Comparison of ENCODE assay signal across 11 cellular contexts in genomic region chr1:113370868-113371267, GRCh38.
"Had no signal": no experiment of that assay in that cellular context is flagged by ENCODE, and none has a peak within 500 bp of the region (broad histone marks: within the 10 kb centered on the region; RNA-seq: fewer than 3 reads in every experiment).

No MANE protein-coding gene starts in this region.

- H3K4me2 ChIP-seq: GM23338 had no signal

- H3K4me3 ChIP-seq: GM23248, GM23338, HAP-1 had no signal

- FAIRE-seq: H1, H54 had no signal

- H3K9me3 Mint-ChIP-seq: GM23338, H9, HFFc6 had no signal

- H3K9ac ChIP-seq: GM23248 had no signal

- DNase-seq: GM23248, GOT3, H7, H9, HCEC 1CT, HFFc6 had no signal

- H3K4me3 Mint-ChIP-seq: GM23338, H9, HFFc6 had no signal

- H3K27ac ChIP-seq: GM23248 had no signal

- H2AFZ ChIP-seq: GM23248 had no signal

- H3K27ac Mint-ChIP-seq: GM23338, H9, HFFc6 had no signal

- ATAC-seq: GM23338, HCT116 had no signal

- H3K36me3 ChIP-seq: HAP-1 had no signal

- H3K9me3 ChIP-seq: HAP-1 had no signal

- H3K4me1 Mint-ChIP-seq: GM23338 had no signal

- H3K4me1 ChIP-seq: HAP-1 had no signal
